ENCODE assay signal across 14 cellular contexts in genomic region chr18:23208600-23208999, GRCh38.
DNase-seq lines count a peak whose midpoint lies in the region; ATAC-seq, FAIRE-seq and TF ChIP-seq lines count a peak whose summit lies in the region.
"Had no signal": no experiment of that assay in that cellular context is flagged by ENCODE, and none has a peak within 500 bp of the region (broad histone marks: within the 10 kb centered on the region; RNA-seq: fewer than 3 reads in every experiment).

No MANE protein-coding gene starts in this region.

- H3K27ac ChIP-seq in HEK293 (ENCODE audit: extremely low read depth, low read depth, low read length), result no peak overlapping the region
- H3K27ac ChIP-seq in naive thymus-derived CD4-positive, alpha-beta T cell (ENCODE audit: low read depth, low read length), result no peak overlapping the region
- H3K27ac ChIP-seq in kidney (ENCODE audit: low read depth in 2 of 2, low read length in 2 of 2), result no peak overlapping the region

- peaks cover 2% of the 10 kb centered on the region for H3K36me3 Mint-ChIP-seq in activated CD4-positive, alpha-beta memory T cell treated with anti-CD3 and anti-CD28 coated beads for 36 hours
- no peaks in the 10 kb centered on the region for H3K36me3 Mint-ChIP-seq in activated CD4-positive, alpha-beta memory T cell treated with anti-CD3 and anti-CD28 coated beads, Interleukin-2, amount 10 ng/mL, durations not matched to agents 7 days and 5 days (ENCODE audit: low read depth)
- peaks cover 3% of the 10 kb centered on the region for H3K36me3 Mint-ChIP-seq in activated naive CD8-positive, alpha-beta T cell
- peaks cover 0 to 29% (median 3%) of the 10 kb centered on the region in 5 donors for H3K36me3 Mint-ChIP-seq in naive thymus-derived CD4-positive, alpha-beta T cell

- POLR2A ChIA-PET in activated CD4-positive, alpha-beta memory T cell treated with anti-CD3 and anti-CD28 coated beads for 36 hours (lab: Charles Lee), result no interaction called here
- POLR2A ChIA-PET in activated CD4-positive, alpha-beta memory T cell treated with anti-CD3 and anti-CD28 coated beads, Interleukin-2, amount 10 ng/mL, durations not matched to agents 7 days and 5 days (lab: Charles Lee), result no interaction called here
- POLR2A ChIA-PET in HEK293 (lab: Yijun Ruan, JAX), result no interaction called here
- POLR2A ChIA-PET in naive thymus-derived CD4-positive, alpha-beta T cell (lab: Charles Lee), result no interaction called here

- H3K9me3 Mint-ChIP-seq in activated CD4-positive, alpha-beta memory T cell treated with anti-CD3 and anti-CD28 coated beads for 36 hours, result peaks cover 15% of the 10 kb centered on the region
- H3K9me3 Mint-ChIP-seq in activated CD4-positive, alpha-beta memory T cell treated with anti-CD3 and anti-CD28 coated beads, Interleukin-2, amount 10 ng/mL, durations not matched to agents 7 days and 5 days, result peaks cover 2% of the 10 kb centered on the region
- H3K9me3 Mint-ChIP-seq in activated naive CD8-positive, alpha-beta T cell (ENCODE audit: low read depth), result peaks cover 4% of the 10 kb centered on the region
- H3K9me3 Mint-ChIP-seq in naive thymus-derived CD4-positive, alpha-beta T cell, result peaks cover 0 to 18% (median 2%) of the 10 kb centered on the region in 11 donors

- H3K9me3 ChIP-seq in HEK293 (ENCODE audit: control insufficient read depth, insufficient read depth, low read depth, low read length), result no peaks in the 10 kb centered on the region
- no peaks in the 10 kb centered on the region for H3K9me3 ChIP-seq in naive thymus-derived CD4-positive, alpha-beta T cell (ENCODE audit: control insufficient read depth in 2 of 3, low read length in 3 of 3)
- no peaks in the 10 kb centered on the region for H3K9me3 ChIP-seq in kidney (ENCODE audit: control insufficient read depth in 1 of 2, low read length in 2 of 2)

- no peaks in the 10 kb centered on the region for H3K4me1 ChIP-seq in HEK293 (ENCODE audit: control insufficient read depth, insufficient read depth, low read length)
- no peaks in the 10 kb centered on the region for H3K4me1 ChIP-seq in naive thymus-derived CD4-positive, alpha-beta T cell (ENCODE audit: control insufficient read depth in 2 of 2, insufficient read depth in 2 of 2, low read length in 2 of 2)
- H3K4me1 ChIP-seq in kidney (ENCODE audit: control insufficient read depth in 1 of 2, insufficient read depth in 1 of 2, low read depth in 1 of 2, low read length in 2 of 2), result peaks cover 0 to 2% of the 10 kb centered on the region in 2 donors

- CTCF ChIA-PET in activated CD4-positive, alpha-beta memory T cell treated with anti-CD3 and anti-CD28 coated beads for 36 hours (lab: Charles Lee), result no interaction called here
- CTCF ChIA-PET in activated CD4-positive, alpha-beta memory T cell treated with anti-CD3 and anti-CD28 coated beads, Interleukin-2, amount 10 ng/mL, durations not matched to agents 7 days and 5 days (lab: Charles Lee), result no interaction called here
- CTCF ChIA-PET in HEK293 (lab: Yijun Ruan, JAX), result interaction anchor here (0.5 to 3.0 kb wide), 8 partner anchors 9 to 306 kb away, joined by 3 to 21 read pairs (median 5); no protein-coding TSS in a partner anchor
- CTCF ChIA-PET in naive thymus-derived CD4-positive, alpha-beta T cell (lab: Charles Lee), result interaction anchor here (0.9 kb wide), 1 partner anchor 29 kb away, joined by 3 read pairs; no protein-coding TSS in a partner anchor

- peaks cover 7% of the 10 kb centered on the region for H3K27me3 Mint-ChIP-seq in activated CD4-positive, alpha-beta memory T cell treated with anti-CD3 and anti-CD28 coated beads for 36 hours
- peaks cover 11% of the 10 kb centered on the region for H3K27me3 Mint-ChIP-seq in activated CD4-positive, alpha-beta memory T cell treated with anti-CD3 and anti-CD28 coated beads, Interleukin-2, amount 10 ng/mL, durations not matched to agents 7 days and 5 days
- H3K27me3 Mint-ChIP-seq in activated naive CD8-positive, alpha-beta T cell, result peaks cover 2% of the 10 kb centered on the region
- peaks cover 0 to 6% (median 5%) of the 10 kb centered on the region in 5 donors for H3K27me3 Mint-ChIP-seq in naive thymus-derived CD4-positive, alpha-beta T cell

- H3K4me3 ChIP-seq in HEK293 (ENCODE audit: low read depth, low read length), result no peak overlapping the region
- H3K4me3 ChIP-seq in naive thymus-derived CD4-positive, alpha-beta T cell (ENCODE audit: low read length), result no peak overlapping the region
- H3K4me3 ChIP-seq in kidney (ENCODE audit: low read length in 2 of 2), result no peak overlapping the region

- intact Hi-C loops in activated CD4-positive, alpha-beta memory T cell treated with anti-CD3 and anti-CD28 coated beads for 36 hours (cut with micrococcal nuclease), result loop anchor here (5.0 kb wide), 1 partner anchor 134 kb away; no protein-coding TSS in a partner anchor
- intact Hi-C loops in naive thymus-derived CD4-positive, alpha-beta T cell (cut with micrococcal nuclease), result no loop called here
- intact Hi-C loops in kidney (cut with DNase I), result no loop called here

- no peak for FAIRE-seq in kidney (lab: Jason Lieb, UNC)
- FAIRE-seq: A204.1, RCC 7860 had no signal

- peak overlapping the region; percentile 52 for H3K27ac Mint-ChIP-seq in activated CD4-positive, alpha-beta memory T cell treated with anti-CD3 and anti-CD28 coated beads for 36 hours
- H3K27ac Mint-ChIP-seq in activated CD4-positive, alpha-beta memory T cell treated with anti-CD3 and anti-CD28 coated beads, Interleukin-2, amount 10 ng/mL, durations not matched to agents 7 days and 5 days, result no peak overlapping the region
- peak overlapping the region; percentile 54 for H3K27ac Mint-ChIP-seq in activated naive CD8-positive, alpha-beta T cell
- no peak overlapping the region for H3K27ac Mint-ChIP-seq in naive thymus-derived CD4-positive, alpha-beta T cell

- H3K36me3 ChIP-seq in HEK293 (ENCODE audit: control insufficient read depth in 2 of 2, insufficient read depth in 1 of 2, low read length in 2 of 2) (peaks cover 0 to 26% of the 10 kb centered on the region in 2 experiments; a peak in 1 of 3 replicates), kidney (ENCODE audit: control insufficient read depth in 1 of 2, insufficient read depth in 2 of 2, low read length in 2 of 2) (peaks cover 0 to 6% of the 10 kb centered on the region in 2 donors)
- no peaks in the 10 kb centered on the region for H3K36me3 ChIP-seq in naive thymus-derived CD4-positive, alpha-beta T cell (ENCODE audit: control insufficient read depth in 2 of 3, insufficient read depth in 3 of 3, low read length in 3 of 3)

- peak; percentile 22 for ATAC-seq in naive thymus-derived CD4-positive, alpha-beta T cell

- DNase-seq in activated CD4-positive, alpha-beta memory T cell treated with anti-CD3 and anti-CD28 coated beads for 36 hours, result no peak
- no peak for DNase-seq in activated CD4-positive, alpha-beta memory T cell treated with anti-CD3 and anti-CD28 coated beads, Interleukin-2, amount 10 ng/mL, durations not matched to agents 7 days and 5 days
- no peak for DNase-seq in naive thymus-derived CD4-positive, alpha-beta T cell
- no peak for DNase-seq in superior temporal gyrus (ENCODE audit: extremely low spot score)
- DNase-seq in stimulated activated CD4-positive, alpha-beta T cell treated with anti-CD3 and anti-CD28 coated beads, Interleukin-2, amount 100 ng/mL, for 48 hours, result no peak
- no peak for DNase-seq in kidney
- DNase-seq: H7, NCI-H1417, NCI-H1930, NCI-H510A had no signal

- no peak overlapping the region for H3K9ac ChIP-seq in kidney (ENCODE audit: low read length in 2 of 2)

- TF ChIP-seq CTCF in HEK293 (tag by site-specific recombination; IDR thresholded peaks at IDR 0.05) (no peak), kidney (IDR thresholded peaks at IDR 0.05; ENCODE audit: borderline replicate concordance, extremely low read depth, insufficient read depth) (no peak)

- H3K4me3 Mint-ChIP-seq in activated CD4-positive, alpha-beta memory T cell treated with anti-CD3 and anti-CD28 coated beads for 36 hours, result no peak overlapping the region
- no peak overlapping the region for H3K4me3 Mint-ChIP-seq in activated CD4-positive, alpha-beta memory T cell treated with anti-CD3 and anti-CD28 coated beads, Interleukin-2, amount 10 ng/mL, durations not matched to agents 7 days and 5 days
- no peak overlapping the region for H3K4me3 Mint-ChIP-seq in activated naive CD8-positive, alpha-beta T cell
- H3K4me3 Mint-ChIP-seq in naive thymus-derived CD4-positive, alpha-beta T cell, result no peak overlapping the region

- peaks cover 24% of the 10 kb centered on the region for H3K4me1 Mint-ChIP-seq in activated CD4-positive, alpha-beta memory T cell treated with anti-CD3 and anti-CD28 coated beads for 36 hours (ENCODE audit: low read depth)
- no peaks in the 10 kb centered on the region for H3K4me1 Mint-ChIP-seq in activated CD4-positive, alpha-beta memory T cell treated with anti-CD3 and anti-CD28 coated beads, Interleukin-2, amount 10 ng/mL, durations not matched to agents 7 days and 5 days
- H3K4me1 Mint-ChIP-seq in activated naive CD8-positive, alpha-beta T cell (ENCODE audit: low read depth), result peaks cover 3% of the 10 kb centered on the region
- peaks cover 0 to 6% (median 0%) of the 10 kb centered on the region in 7 donors for H3K4me1 Mint-ChIP-seq in naive thymus-derived CD4-positive, alpha-beta T cell

- no peaks in the 10 kb centered on the region for H3K27me3 ChIP-seq in naive thymus-derived CD4-positive, alpha-beta T cell (ENCODE audit: control insufficient read depth in 2 of 2, insufficient read depth in 2 of 2, low read length in 2 of 2)

TF ChIP-seq in HEK293, 187 proteins besides CTCF, POLR2A, EP300 and RAD21:
- TF ChIP-seq ZNF280D (tag by site-specific recombination; IDR thresholded peaks at IDR 0.05), result peak; percentile 26; the same call in 1 of the 2 replicates
- TF ChIP-seq KLF8 (tag by site-specific recombination; IDR thresholded peaks at IDR 0.05), result no peak

Comparison
In these comparisons a context has a peak if more than half of its experiments do, and no peak if none do; other contexts are left out.
1. H3K27ac Mint-ChIP-seq: peak in activated CD4-positive, alpha-beta memory T cell treated with anti-CD3 and anti-CD28 coated beads for 36 hours (single experiment) and activated naive CD8-positive, alpha-beta T cell (single experiment); none in activated CD4-positive, alpha-beta memory T cell treated with anti-CD3 and anti-CD28 coated beads, Interleukin-2, amount 10 ng/mL, durations not matched to agents 7 days and 5 days (single experiment) and naive thymus-derived CD4-positive, alpha-beta T cell (0 of 9).
2. CTCF ChIA-PET loops: an anchor here in HEK293 (0.5 to 3.0 kb wide) and naive thymus-derived CD4-positive, alpha-beta T cell (0.9 kb wide); none called in activated CD4-positive, alpha-beta memory T cell treated with anti-CD3 and anti-CD28 coated beads for 36 hours and activated CD4-positive, alpha-beta memory T cell treated with anti-CD3 and anti-CD28 coated beads, Interleukin-2, amount 10 ng/mL, durations not matched to agents 7 days and 5 days.